In the genomic region with DNA sequence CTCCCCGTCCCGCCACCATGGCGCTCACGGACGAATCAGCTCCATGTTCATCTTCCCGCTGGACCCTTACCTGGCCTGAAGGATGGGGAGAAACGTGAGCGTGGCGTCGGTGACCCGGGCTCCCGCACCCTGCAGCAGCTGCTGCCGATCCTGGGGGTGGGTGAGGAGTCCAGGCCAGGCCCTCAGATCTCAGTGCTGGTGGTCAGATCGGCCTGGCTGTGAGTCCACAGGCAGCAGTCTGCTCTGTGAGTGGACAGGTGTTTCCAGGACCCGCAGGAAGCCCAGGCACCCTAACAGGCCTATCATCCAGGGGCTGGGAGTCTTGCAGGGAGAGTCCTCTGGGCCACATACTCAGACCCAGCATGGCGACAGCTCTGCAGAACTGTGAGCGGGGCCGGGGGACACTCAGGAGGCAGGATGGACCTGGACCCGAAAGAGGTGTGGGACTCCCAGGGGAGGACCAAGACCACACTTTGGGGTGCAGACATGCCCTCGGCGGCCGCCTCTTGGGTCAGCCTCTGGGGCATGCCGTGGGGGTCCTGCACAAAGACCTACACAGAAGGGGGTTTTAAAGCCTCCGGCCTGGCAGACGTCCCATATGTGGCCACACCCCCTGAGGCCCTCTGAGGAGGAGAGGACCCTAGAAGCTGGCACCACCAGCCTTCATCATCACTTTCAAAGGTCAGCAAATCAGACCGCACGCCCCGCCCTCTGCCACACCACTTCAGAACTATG, we compare ENCODE assay signal across 16 cellular contexts.
"Had no signal": no experiment of that assay in that cellular context is flagged by ENCODE, and none has a peak within 500 bp of the region (broad histone marks: within the 10 kb centered on the region; RNA-seq: fewer than 3 reads in every experiment).

No MANE protein-coding gene starts in this region.

- H3K36me3 ChIP-seq: left lung, transverse colon, uterus had no signal

- H3K4me1 ChIP-seq: left lung, parathyroid adenoma, transverse colon, uterus had no signal

- H3K27ac ChIP-seq: left lung, parathyroid adenoma, transverse colon, uterus had no signal

- DNase-seq: activated CD4-positive, alpha-beta T cell treated with anti-CD3 and anti-CD28 coated beads, Interleukin-2, amount 50 U/mL, for 1 hour; activated CD4-positive, CD25-positive, alpha-beta regulatory T cell treated with anti-CD3 and anti-CD28 coated beads, Interleukin-2, amount 50 U/mL, for 72 hours; activated CD8-positive, alpha-beta T cell treated with anti-CD3 and anti-CD28 coated beads, Interleukin-2, amount 10 ng/mL, durations not matched to agents 7 days and 5 days; activated gamma-delta T cell treated with Interleukin-2 at 50 U/mL for 16 hours; activated T-cell treated with anti-CD3 and anti-CD28 coated beads, Interleukin-2, amount 50 U/mL, for 1 hour; anterior cingulate cortex; caudate nucleus; dermis blood vessel endothelial cell; effector CD8-positive, alpha-beta T cell; erythroblast; midbrain; transverse colon; uterus had no signal

- H3K9ac ChIP-seq: parathyroid adenoma had no signal

- H3K4me3 ChIP-seq: left lung, transverse colon, uterus had no signal

- ATAC-seq: activated CD8-positive, alpha-beta T cell treated with anti-CD3 and anti-CD28 coated beads, Interleukin-2, amount 10 ng/mL, durations not matched to agents 7 days and 5 days; left lung; natural killer cell treated with Interleukin-12 subunit alpha and Interleukin-12 subunit beta and Interleukin-15 and Interleukin-18, amount 100 ng/mL, for 72 hours had no signal

- H3K9me3 ChIP-seq: left lung, transverse colon, uterus had no signal

- H3K27me3 ChIP-seq: transverse colon, uterus had no signal
